ENCODE assay signal across 1 cellular context in genomic region chr13:47287291-47287751, GRCh38.
TF ChIP-seq lines count a peak whose summit lies in the region.

No MANE protein-coding gene starts in this region.

TF ChIP-seq in GM23338, 12 proteins besides CTCF, POLR2A, EP300 and RAD21 (continued from another document):
- no peak for TF ChIP-seq ETS1 (IDR thresholded peaks at IDR 0.05)
- TF ChIP-seq ZNF114 (CRISPR knock-in tag; IDR thresholded peaks at IDR 0.05): no peak
- TF ChIP-seq JUNB (IDR thresholded peaks at IDR 0.05; ENCODE audit: unreplicated experiment): no peak
- no peak for TF ChIP-seq ZNF462 (CRISPR knock-in tag; IDR thresholded peaks at IDR 0.05)
- no peak for TF ChIP-seq REST (IDR thresholded peaks at IDR 0.05; ENCODE audit: unreplicated experiment)
- TF ChIP-seq CREB1 (CRISPR knock-in tag; IDR thresholded peaks at IDR 0.05; ENCODE audit: low read depth): no peak
- no peak for TF ChIP-seq EZH2 (IDR thresholded peaks at IDR 0.05; ENCODE audit: low read depth, unreplicated experiment)
- TF ChIP-seq NANOG (IDR thresholded peaks at IDR 0.05; ENCODE audit: borderline replicate concordance): no peak
